Comparison of ENCODE assay signal across 1 cellular context in the genomic region with DNA sequence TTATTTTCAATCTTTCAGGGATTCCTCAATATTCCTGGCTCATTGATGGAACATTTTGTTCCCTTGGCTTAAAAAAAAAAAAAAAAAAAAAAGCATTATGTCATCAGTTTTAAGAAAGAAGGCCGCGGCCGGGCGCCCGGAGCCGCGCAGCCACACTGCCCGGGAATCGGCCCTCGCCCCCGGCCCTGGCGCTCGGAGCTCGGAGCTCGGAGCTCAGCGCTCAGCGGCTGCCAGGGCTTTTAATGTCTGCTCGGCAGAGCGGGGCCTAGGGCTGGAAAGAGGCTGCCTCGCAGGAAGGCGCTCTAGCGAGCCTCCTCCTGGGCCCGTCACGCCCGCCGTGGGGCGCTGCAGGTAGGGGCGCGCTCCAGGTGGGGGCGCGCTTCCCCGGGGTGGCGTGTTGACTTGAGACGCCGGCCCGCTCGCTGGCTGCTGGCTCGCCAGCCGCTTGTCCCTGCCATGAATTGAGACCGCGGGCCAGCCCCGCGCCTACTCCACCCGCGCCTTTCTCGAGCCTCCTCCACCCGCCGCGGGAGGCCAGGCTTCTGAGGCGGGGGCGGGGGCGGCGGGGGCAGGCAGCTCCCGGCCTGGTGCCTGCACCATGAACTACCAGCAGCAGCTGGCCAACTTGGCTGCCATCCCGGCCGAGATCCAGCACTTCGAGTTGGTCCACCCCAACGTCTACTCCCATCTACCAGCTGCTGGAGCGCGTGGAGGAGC.
A peak's percentile ranks its signal among the peaks of the same experiment; 100 is the strongest.
TF ChIP-seq lines count a peak whose summit lies in the region.

No MANE protein-coding gene starts in this region.

TF ChIP-seq in SK-N-SH treated with all-trans-retinoic acid at 6 μM for 48 hours, 23 proteins besides CTCF, POLR2A, EP300 and RAD21 (continued from another document):
- TF ChIP-seq, protein P1, sequence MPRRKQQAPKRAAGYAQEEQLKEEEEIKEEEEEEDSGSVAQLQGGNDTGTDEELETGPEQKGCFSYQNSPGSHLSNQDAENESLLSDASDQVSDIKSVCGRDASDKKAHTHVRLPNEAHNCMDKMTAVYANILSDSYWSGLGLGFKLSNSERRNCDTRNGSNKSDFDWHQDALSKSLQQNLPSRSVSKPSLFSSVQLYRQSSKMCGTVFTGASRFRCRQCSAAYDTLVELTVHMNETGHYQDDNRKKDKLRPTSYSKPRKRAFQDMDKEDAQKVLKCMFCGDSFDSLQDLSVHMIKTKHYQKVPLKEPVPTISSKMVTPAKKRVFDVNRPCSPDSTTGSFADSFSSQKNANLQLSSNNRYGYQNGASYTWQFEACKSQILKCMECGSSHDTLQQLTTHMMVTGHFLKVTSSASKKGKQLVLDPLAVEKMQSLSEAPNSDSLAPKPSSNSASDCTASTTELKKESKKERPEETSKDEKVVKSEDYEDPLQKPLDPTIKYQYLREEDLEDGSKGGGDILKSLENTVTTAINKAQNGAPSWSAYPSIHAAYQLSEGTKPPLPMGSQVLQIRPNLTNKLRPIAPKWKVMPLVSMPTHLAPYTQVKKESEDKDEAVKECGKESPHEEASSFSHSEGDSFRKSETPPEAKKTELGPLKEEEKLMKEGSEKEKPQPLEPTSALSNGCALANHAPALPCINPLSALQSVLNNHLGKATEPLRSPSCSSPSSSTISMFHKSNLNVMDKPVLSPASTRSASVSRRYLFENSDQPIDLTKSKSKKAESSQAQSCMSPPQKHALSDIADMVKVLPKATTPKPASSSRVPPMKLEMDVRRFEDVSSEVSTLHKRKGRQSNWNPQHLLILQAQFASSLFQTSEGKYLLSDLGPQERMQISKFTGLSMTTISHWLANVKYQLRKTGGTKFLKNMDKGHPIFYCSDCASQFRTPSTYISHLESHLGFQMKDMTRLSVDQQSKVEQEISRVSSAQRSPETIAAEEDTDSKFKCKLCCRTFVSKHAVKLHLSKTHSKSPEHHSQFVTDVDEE (CRISPR knock-in tag; IDR thresholded peaks at IDR 0.05): peak; percentile 36; the same call in 1 of the 2 replicates
- no peak for TF ChIP-seq BACH2 (CRISPR knock-in tag; IDR thresholded peaks at IDR 0.05; ENCODE audit: borderline replicate concordance)
- TF ChIP-seq TCF4 (CRISPR knock-in tag; IDR thresholded peaks at IDR 0.05; ENCODE audit: borderline replicate concordance): peak; percentile 8; the same call in 1 of the 2 replicates
- TF ChIP-seq ZFP30 (CRISPR knock-in tag; IDR thresholded peaks at IDR 0.05): no peak
